8 cellular contexts compared by ENCODE assay signal in the genomic region with DNA sequence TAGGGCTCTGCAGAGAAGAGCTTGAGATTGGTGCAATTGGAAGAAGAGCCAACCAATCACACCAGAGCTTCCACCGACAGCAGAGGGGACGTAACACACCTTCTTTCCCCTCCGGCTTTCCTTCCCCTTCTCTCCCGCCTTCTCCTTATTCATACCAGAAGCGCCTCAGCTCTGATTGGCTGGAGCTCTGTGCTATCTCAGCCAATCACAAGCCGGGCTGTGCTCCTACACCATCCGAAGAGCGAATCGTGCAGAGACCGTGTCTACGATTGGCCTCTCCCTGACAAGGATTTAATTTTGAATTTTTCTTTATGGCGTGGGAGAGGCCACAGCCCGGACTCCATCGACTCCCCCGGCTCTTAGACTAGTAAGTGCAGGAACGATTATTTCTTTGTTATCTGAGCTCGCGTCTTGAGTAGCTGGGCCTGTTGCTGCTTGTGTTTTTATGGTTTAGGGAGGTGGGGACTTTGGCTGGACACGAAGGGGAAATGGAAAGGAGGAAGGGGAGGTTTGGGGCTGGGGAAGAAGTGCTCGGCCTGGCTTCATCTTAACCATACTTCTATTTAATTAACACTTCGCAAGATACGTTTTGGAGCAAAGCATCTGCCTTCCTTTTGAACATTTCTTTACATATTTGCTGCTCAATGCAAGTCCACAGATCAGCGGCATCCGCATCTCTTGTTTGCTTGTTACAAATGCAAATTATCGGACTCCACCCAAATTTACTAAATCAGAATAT. TPM values are rescaled to one million over a fixed set of nuclear protein-coding genes. Genes with fewer than 3 reads are reported as not detected.
A peak's percentile ranks its signal among the peaks of the same experiment; 100 is the strongest.
DNase-seq lines count a peak whose midpoint lies in the region; ATAC-seq lines count a peak whose summit lies in the region.

A gene (plus strand): TSS at position 308 of the 739 bp plus-strand sequence. CDS start 14,007 bp downstream, outside the sequence.

- ATAC-seq in GM21381 (IDR thresholded peaks at IDR 0.05; ENCODE audit: unreplicated experiment) (peak; percentile 91), esophagus mucosa (peak; percentile 96)
- peak; percentile 91 for ATAC-seq in stimulated activated effector memory CD8-positive, alpha-beta T cell treated with anti-CD3 and anti-CD28 coated beads, Interleukin-12 subunit alpha, Interleukin-12 subunit beta, amount 100 ng/mL, for 72 hours

- peak within 1 kb of the TSS; percentile 53 for H3K4me3 ChIP-seq in mucosa of stomach (ENCODE audit: low read length)

- peaks cover 14% of the 10 kb centered on the region for H3K36me3 Mint-ChIP-seq in stimulated activated effector memory CD8-positive, alpha-beta T cell treated with anti-CD3 and anti-CD28 coated beads, Interleukin-12 subunit alpha, Interleukin-12 subunit beta, amount 100 ng/mL, for 72 hours

- no peak within 1 kb of the TSS for H3K4me3 Mint-ChIP-seq in stimulated activated effector memory CD8-positive, alpha-beta T cell treated with anti-CD3 and anti-CD28 coated beads, Interleukin-12 subunit alpha, Interleukin-12 subunit beta, amount 100 ng/mL, for 72 hours

- H3K9me3 ChIP-seq in mucosa of stomach (ENCODE audit: control insufficient read depth, low read length) = no peaks in the 10 kb centered on the region

- H3K9ac ChIP-seq in mucosa of stomach (ENCODE audit: low read length) = peak within 1 kb of the TSS; percentile 65

- H3K27me3 ChIP-seq in mucosa of stomach (ENCODE audit: control insufficient read depth, insufficient read depth, low read length) = no peaks in the 10 kb centered on the region

- H3K27ac Mint-ChIP-seq in stimulated activated effector memory CD8-positive, alpha-beta T cell treated with anti-CD3 and anti-CD28 coated beads, Interleukin-12 subunit alpha, Interleukin-12 subunit beta, amount 100 ng/mL, for 72 hours = no peak within 1 kb of the TSS

- peaks cover 41% of the 10 kb centered on the region for H3K4me1 Mint-ChIP-seq in stimulated activated effector memory CD8-positive, alpha-beta T cell treated with anti-CD3 and anti-CD28 coated beads, Interleukin-12 subunit alpha, Interleukin-12 subunit beta, amount 100 ng/mL, for 72 hours

- no peaks in the 10 kb centered on the region for H3K36me3 ChIP-seq in mucosa of stomach (ENCODE audit: control insufficient read depth, insufficient read depth, low read length)

- H3K4me1 ChIP-seq in mucosa of stomach (ENCODE audit: control insufficient read depth, insufficient read depth, low read length) = peaks cover 17% of the 10 kb centered on the region

- DNase-seq in D341Med (ENCODE audit: low spot score) (peak; percentile 94), HT1080 (ENCODE audit: low read depth) (peak; percentile 100), OCI-M2 (lab: John Stamatoyannopoulos, UW; ENCODE audit: unreplicated experiment) (peak; percentile 92), activated T-cell treated with anti-CD3 and anti-CD28 coated beads for 4 hours (peak; percentile 83)
- DNase-seq in stimulated activated effector memory CD8-positive, alpha-beta T cell treated with anti-CD3 and anti-CD28 coated beads, Interleukin-12 subunit alpha, Interleukin-12 subunit beta, amount 100 ng/mL, for 72 hours (ENCODE audit: low spot score in 2 of 2) = peak; percentile 74 to 93

- no peaks in the 10 kb centered on the region for H3K9me3 Mint-ChIP-seq in stimulated activated effector memory CD8-positive, alpha-beta T cell treated with anti-CD3 and anti-CD28 coated beads, Interleukin-12 subunit alpha, Interleukin-12 subunit beta, amount 100 ng/mL, for 72 hours

RNA-seq across cellular contexts. Expression of the gene that starts here (rescaled TPM):
- 28.2 and 44.1 TPM in 2 replicates for total RNA-seq in HT1080 (2014; rRNA removed; shearing (Covaris generic))
- 107 and 118 TPM in 2 replicates for polyA plus RNA-seq in HT1080 (2015; cell fraction: cytosol; rRNA removed)
- 46.4 and 52.0 TPM in 2 replicates for polyA plus RNA-seq in HT1080 (2015; cell fraction: nucleus; rRNA removed)
- total RNA-seq in esophagus mucosa = 25.4 TPM

Comparison
In these comparisons a context has a peak if more than half of its experiments do, and no peak if none do; other contexts are left out.
1. Peak in every context shown above with its lines: DNase-seq, ATAC-seq and H3K4me3 ChIP-seq.